Comparison of ENCODE assay signal across 11 cellular contexts in the genomic region with DNA sequence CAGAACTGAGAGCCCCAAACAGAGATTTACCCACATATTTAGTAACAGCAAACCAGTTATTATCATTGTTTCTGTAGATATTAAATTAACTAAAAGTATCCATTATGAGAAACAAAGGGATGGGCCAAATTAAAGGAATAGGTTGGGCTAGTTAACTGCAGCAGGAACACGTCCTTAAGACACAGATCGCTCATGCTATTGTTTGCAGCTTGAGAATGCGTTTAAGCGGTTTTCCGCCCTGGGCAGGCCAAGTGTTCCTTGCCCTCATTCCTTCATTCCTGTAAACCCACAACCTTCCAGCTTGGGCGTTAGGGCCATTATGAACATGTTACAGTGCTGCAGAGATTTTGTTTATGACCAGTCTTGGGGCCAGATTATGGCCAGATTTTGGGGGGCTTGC. TPM values are rescaled to one million over a fixed set of nuclear protein-coding genes. Genes with fewer than 3 reads are reported as not detected.
"Had no signal": no experiment of that assay in that cellular context is flagged by ENCODE, and none has a peak within 500 bp of the region (broad histone marks: within the 10 kb centered on the region; RNA-seq: fewer than 3 reads in every experiment).

No MANE protein-coding gene starts in this region.

RNA-seq across cellular contexts. Expression of a gene that starts 21.4 kb away (rescaled TPM):
- total RNA-seq: natural killer cell treated with Interleukin-12 subunit alpha and Interleukin-12 subunit beta and Interleukin-15 and Interleukin-18, amount 100 ng/mL, for 72 hours; osteocyte; posterior vena cava; pulmonary artery endothelial cell; right atrium auricular region; smooth muscle cell; transverse colon; upper lobe of right lung; urinary bladder; vagina had no signal
- polyA plus RNA-seq: smooth muscle cell had no signal

RNA-seq across cellular contexts. Expression of a gene that starts 25.0 kb away (rescaled TPM):
- total RNA-seq: natural killer cell treated with Interleukin-12 subunit alpha and Interleukin-12 subunit beta and Interleukin-15 and Interleukin-18, amount 100 ng/mL, for 72 hours; neural crest cell; osteocyte; pulmonary artery endothelial cell had no signal
- polyA plus RNA-seq: smooth muscle cell had no signal

RNA-seq across cellular contexts. Expression of a gene that starts 31.5 kb away (rescaled TPM):
- total RNA-seq: smooth muscle cell had no signal
- polyA plus RNA-seq: smooth muscle cell had no signal
